ENCODE assay signal across 17 cellular contexts in genomic region chr10:122485670-122486069, GRCh38. TPM values are rescaled to one million over a fixed set of nuclear protein-coding genes. Genes with fewer than 3 reads are reported as not detected.
DNase-seq lines count a peak whose midpoint lies in the region; TF ChIP-seq lines count a peak whose summit lies in the region.
"Had no signal": no experiment of that assay in that cellular context is flagged by ENCODE, and none has a peak within 500 bp of the region (broad histone marks: within the 10 kb centered on the region; RNA-seq: fewer than 3 reads in every experiment).

No MANE protein-coding gene starts in this region.

- intact Hi-C loops in left ventricle myocardium inferior (cut with micrococcal nuclease) (no loop called here), stomach (cut with DNase I; ENCODE audit: low total_unique reads) (no loop called here)

- no peak for TF ChIP-seq POLR2A in stomach (IDR thresholded peaks at IDR 0.05)

- H3K36me3 ChIP-seq in left ventricle myocardium inferior, result peaks cover 11% of the 10 kb centered on the region
- peaks cover 0 to 6% (median 0%) of the 10 kb centered on the region in 4 donors for H3K36me3 ChIP-seq in stomach
- H3K36me3 ChIP-seq: gastrocnemius medialis, ovary had no signal

- no peaks in the 10 kb centered on the region for H3K9me3 ChIP-seq in left ventricle myocardium inferior (replicated peaks)
- H3K9me3 ChIP-seq in stomach, result no peaks in the 10 kb centered on the region
- H3K9me3 ChIP-seq: gastrocnemius medialis, ovary had no signal

- H3K4me3 ChIP-seq in left ventricle myocardium inferior (no peak overlapping the region), stomach (no peak overlapping the region)
- H3K4me3 ChIP-seq: gastrocnemius medialis, GM23248, ovary had no signal

- H3K27ac ChIP-seq in angular gyrus (ENCODE audit: low read depth, low read length), result peak overlapping the region; percentile 91
- H3K27ac ChIP-seq in left ventricle myocardium inferior (replicated peaks), result peak overlapping the region; percentile 28
- H3K27ac ChIP-seq in stomach, result peak overlapping the region in 3 of 5 donors; percentile 8 to 83 (median 20)
- H3K27ac ChIP-seq: GM23248, ovary had no signal

- H3K27me3 ChIP-seq in left ventricle myocardium inferior (ENCODE audit: low read depth), result no peaks in the 10 kb centered on the region
- H3K27me3 ChIP-seq in stomach, result no peaks in the 10 kb centered on the region
- H3K27me3 ChIP-seq: gastrocnemius medialis, ovary had no signal

- H3K4me1 ChIP-seq in left ventricle myocardium inferior, result peaks cover 51% of the 10 kb centered on the region
- H3K4me1 ChIP-seq in stomach, result peaks cover 11 to 66% (median 35%) of the 10 kb centered on the region in 4 donors
- H3K4me1 ChIP-seq: Caco-2 had no signal

- peak; percentile 72 for TF ChIP-seq EP300 in stomach (IDR thresholded peaks at IDR 0.05)

- DNase-seq in MV-4-11 (lab: John Stamatoyannopoulos, UW) (peak; percentile 80), left ventricle myocardium inferior (no peak), stomach (no peak), COR-L47 (lab: John Stamatoyannopoulos, UW) (no peak), NCI-H524 treated with DMSO at 0.1 percent for 48 hours (lab: John Stamatoyannopoulos, UW) (no peak), SW480 (ENCODE audit: low spot score) (no peak)
- DNase-seq: activated CD4-positive, alpha-beta T cell treated with anti-CD3 and anti-CD28 coated beads for 4 hours; Caco-2; gastrocnemius medialis; GM23248; NCI-H1436; NCI-H748 treated with DMSO at 0.1 percent for 48 hours; stimulated activated naive CD8-positive, alpha-beta T cell treated with anti-CD3 and anti-CD28 coated beads, Interleukin-15, Interleukin-2, amounts not matched to agents 100 U/mL and 50 U/mL, for 24 hours had no signal

- 38 to 60% (median 45%) methylated on average over 5 of the region's 5 CpGs for WGBS in stomach, 5 donors

- TF ChIP-seq CTCF in left ventricle myocardium inferior (IDR thresholded peaks at IDR 0.05; ENCODE audit: borderline replicate concordance) (no peak), stomach (IDR thresholded peaks at IDR 0.05) (no peak)

RNA-seq across cellular contexts. Expression of gene HTRA1, which starts 24.3 kb away (rescaled TPM):
- total RNA-seq in left ventricle myocardium inferior (62.6 TPM), stomach (10 to 100 TPM; 45.9 to 81.2 (median 69.5) TPM)
- polyA plus RNA-seq in stomach, result 10 to 100 TPM; 26.3 to 31.5 (median 27.0) TPM

RNA-seq across cellular contexts. Expression of gene ARMS2, which starts 31.2 kb away (rescaled TPM):
- total RNA-seq in left ventricle myocardium inferior (0.27 TPM), stomach (not detected)
- polyA plus RNA-seq in stomach, result not detected
- total RNA-seq: Caco-2, gastrocnemius medialis, GM23248, HT1080, left colon, ovary had no signal
- polyA plus RNA-seq: GM23248, ovary had no signal

Comparison
In these comparisons a context has a peak if more than half of its experiments do, and no peak if none do; other contexts are left out.
1. H3K27ac ChIP-seq: peak in every context shown above with its lines; median percentile 91 in angular gyrus; 28 in left ventricle myocardium inferior; 20 in stomach.